In genomic region chr7:122302826-122303521, GRCh38 we compare ENCODE assay signal across 26 cellular contexts. TPM values are rescaled to one million over a fixed set of nuclear protein-coding genes. Genes with fewer than 3 reads are reported as not detected.
DNase-seq lines count a peak whose midpoint lies in the region; ATAC-seq and TF ChIP-seq lines count a peak whose summit lies in the region.
"Had no signal": no experiment of that assay in that cellular context is flagged by ENCODE, and none has a peak within 500 bp of the region (broad histone marks: within the 10 kb centered on the region; RNA-seq: fewer than 3 reads in every experiment).

No MANE protein-coding gene starts in this region.

- no peak for TF ChIP-seq CTCF in A673 (conservative IDR thresholded peaks at IDR 0.05; ENCODE audit: low read depth, low read length)
- no peak for TF ChIP-seq CTCF in Calu3 (IDR thresholded peaks at IDR 0.05; ENCODE audit: unreplicated experiment)
- TF ChIP-seq CTCF in WTC11 (IDR thresholded peaks at IDR 0.05) = no peak
- TF ChIP-seq CTCF in heart right ventricle (IDR thresholded peaks at IDR 0.05) = no peak

- ATAC-seq in WTC11 = no peak
- no peak for ATAC-seq in heart right ventricle
- ATAC-seq: activated CD4-positive, alpha-beta T cell treated with anti-CD3 and anti-CD28 coated beads for 36 hours; HCT116 had no signal

- BruUV-seq in A673 (replicated peaks; lab: Mats Ljungman, UMichigan) (TSS peak; percentile 47), Calu3 (replicated peaks; lab: Mats Ljungman, UMichigan) (no TSS peak)

- peak overlapping the region; percentile 98 for H3K27ac ChIP-seq in A673 (ENCODE audit: low read depth, low read length, poor library complexity, severe bottlenecking)
- H3K27ac ChIP-seq in heart right ventricle = no peak overlapping the region
- H3K27ac ChIP-seq: esophagus muscularis mucosa, tibial nerve had no signal

- H3K27me3 Mint-ChIP-seq in Calu3 (ENCODE audit: unreplicated experiment) = peaks cover 52% of the 10 kb centered on the region
- peaks cover 97% of the 10 kb centered on the region for H3K27me3 Mint-ChIP-seq in WTC11 (ENCODE audit: low read depth)

- H3K4me1 Mint-ChIP-seq in Calu3 (ENCODE audit: low read depth, unreplicated experiment) = peaks cover 26% of the 10 kb centered on the region
- peaks cover 51% of the 10 kb centered on the region for H3K4me1 Mint-ChIP-seq in WTC11
- H3K4me1 Mint-ChIP-seq: activated CD4-positive, alpha-beta T cell treated with anti-CD3 and anti-CD28 coated beads for 36 hours had no signal

- DNase-seq in A673 (ENCODE audit: low spot score) (peak; percentile 92), Calu3 (no peak), WTC11 (ENCODE audit: low spot score) (no peak), heart right ventricle (no peak), RPMI8226 (no peak), NAMALWA (ENCODE audit: low spot score) (no peak)
- DNase-seq: activated CD4-positive, alpha-beta T cell treated with anti-CD3 and anti-CD28 coated beads for 36 hours; activated CD8-positive, alpha-beta memory T cell treated with anti-CD3 and anti-CD28 coated beads, Interleukin-2, amount 50 U/mL, for 4 hours; effector CD8-positive, alpha-beta T cell; hypothalamus; NCI-H1092 treated with DMSO at 0.1 percent for 48 hours; NCI-H187 treated with DMSO at 0.1 percent for 48 hours; NCI-H345; NCI-H774; SW 1271 had no signal

- WGBS in heart right ventricle, 2 donors = 6 to 9% methylated on average over 16 of the region's 16 CpGs

- H3K36me3 ChIP-seq in A673 (ENCODE audit: insufficient read depth, low read length, poor library complexity, severe bottlenecking) (peaks cover 32% of the 10 kb centered on the region), heart right ventricle (no peaks in the 10 kb centered on the region)
- H3K36me3 ChIP-seq: esophagus muscularis mucosa, tibial nerve had no signal

- POLR2A ChIA-PET in A673 (lab: Charles Lee; ENCODE audit: low non-redundant PET) = interaction anchor here (0.6 kb wide), 1 partner anchor 1043 kb away, joined by 3 read pairs; no protein-coding TSS in a partner anchor
- POLR2A ChIA-PET in WTC11 (lab: Charles Lee) = no interaction called here

- CTCF ChIA-PET in A673 (lab: Charles Lee) = no interaction called here
- CTCF ChIA-PET in Calu3 (lab: Charles Lee) = no interaction called here
- CTCF ChIA-PET in WTC11 (lab: Charles Lee) = interaction anchor here (1.0 kb wide), 1 partner anchor 9 kb away, joined by 3 read pairs; no protein-coding TSS in a partner anchor

- H3K9me3 ChIP-seq in A673 (ENCODE audit: low read depth, low read length, poor library complexity, severe bottlenecking) (no peaks in the 10 kb centered on the region), iPS-18c (ENCODE audit: control insufficient read depth, insufficient read depth, low read length) (peaks cover 4% of the 10 kb centered on the region), heart right ventricle (no peaks in the 10 kb centered on the region)
- H3K9me3 ChIP-seq: esophagus muscularis mucosa, tibial nerve had no signal

- H3K4me3 Mint-ChIP-seq in Calu3 (ENCODE audit: low read depth, unreplicated experiment) (peak overlapping the region; percentile 89), WTC11 (peak overlapping the region; percentile 92)
- H3K4me3 Mint-ChIP-seq: activated CD4-positive, alpha-beta T cell treated with anti-CD3 and anti-CD28 coated beads for 36 hours; activated naive CD8-positive, alpha-beta T cell had no signal

- intact Hi-C loops in A673 (cut with micrococcal nuclease; ENCODE audit: unreplicated experiment) (loop anchor here (2.0 to 5.0 kb wide), 10 partner anchors 81 to 1729 kb away; partner anchors contain the start of genes AASS, CADPS2 and TMEM229A), Calu3 (cut with micrococcal nuclease; ENCODE audit: unreplicated experiment) (no loop called here), heart right ventricle (cut with DNase I) (no loop called here)

- no peaks in the 10 kb centered on the region for H3K9me3 Mint-ChIP-seq in Calu3 (ENCODE audit: low read depth, unreplicated experiment)
- H3K9me3 Mint-ChIP-seq in WTC11 = no peaks in the 10 kb centered on the region
- H3K9me3 Mint-ChIP-seq: neural crest cell had no signal

- no peak overlapping the region for H3K27ac Mint-ChIP-seq in Calu3 (ENCODE audit: unreplicated experiment)
- no peak overlapping the region for H3K27ac Mint-ChIP-seq in WTC11
- H3K27ac Mint-ChIP-seq: activated CD4-positive, alpha-beta T cell treated with anti-CD3 and anti-CD28 coated beads for 36 hours; activated naive CD8-positive, alpha-beta T cell; progenitor cell of endocrine pancreas had no signal

- H3K36me3 Mint-ChIP-seq in Calu3 (ENCODE audit: insufficient read depth, unreplicated experiment) (peaks cover 22% of the 10 kb centered on the region), WTC11 (no peaks in the 10 kb centered on the region)
- H3K36me3 Mint-ChIP-seq: activated naive CD8-positive, alpha-beta T cell had no signal

- H3K27me3 ChIP-seq in A673 (replicated peaks; ENCODE audit: insufficient read depth, low read depth, low read length, poor library complexity) = no peaks in the 10 kb centered on the region
- peaks cover 56 to 100% (median 99%) of the 10 kb centered on the region in 7 donors for H3K27me3 ChIP-seq in heart right ventricle

- peak overlapping the region; percentile 84 for H3K4me3 ChIP-seq in A673 (ENCODE audit: low read depth, low read length, poor library complexity, severe bottlenecking)
- H3K4me3 ChIP-seq in iPS-18c (ENCODE audit: insufficient read depth, low read depth, low read length) = 0 out of 2 replicates have a peak overlapping the region, but pooled peaks have one; percentile 16
- H3K4me3 ChIP-seq in heart right ventricle = no peak overlapping the region
- H3K4me3 ChIP-seq: lung had no signal

- H3K4me1 ChIP-seq in A673 (ENCODE audit: insufficient read depth, low read length, poor library complexity, severe bottlenecking) (peaks cover 9% of the 10 kb centered on the region), heart right ventricle (peaks cover 7 to 51% (median 39%) of the 10 kb centered on the region in 9 donors)

TF ChIP-seq in WTC11, 78 proteins besides CTCF, POLR2A, EP300 and RAD21:
- peak; percentile 59 for TF ChIP-seq ETV6 (CRISPR knock-in tag; IDR thresholded peaks at IDR 0.05)
- no peak for TF ChIP-seq NFATC4 (CRISPR knock-in tag; IDR thresholded peaks at IDR 0.05)

RNA-seq across cellular contexts. Expression of gene FEZF1, which starts 1.6 kb away (rescaled TPM):
- 85.9 and 114 TPM in 2 replicates for total RNA-seq in A673 (2021)
- 0.22 TPM in 1 of 2 replicates, not detected in the other for total RNA-seq in Calu3 (2022)
- total RNA-seq in WTC11 (2021) = 11.1 to 20.0 TPM (median 11.6 TPM) in 3 replicates
- not detected for total RNA-seq in heart right ventricle
- polyA plus RNA-seq in heart right ventricle = not detected
- total RNA-seq: activated CD4-positive, alpha-beta T cell treated with anti-CD3 and anti-CD28 coated beads for 36 hours; chondrocyte; esophagus muscularis mucosa; frontal cortex; neural crest cell; progenitor cell of endocrine pancreas had no signal
- polyA plus RNA-seq: keratinocyte had no signal

Comparison
In these comparisons a context has a peak if more than half of its experiments do, and no peak if none do; other contexts are left out.
1. H3K4me3 ChIP-seq: peak in A673 (single experiment) and iPS-18c (single experiment); none in heart right ventricle (0 of 10).